Comparison of ENCODE assay signal across 29 cellular contexts in the genomic region with DNA sequence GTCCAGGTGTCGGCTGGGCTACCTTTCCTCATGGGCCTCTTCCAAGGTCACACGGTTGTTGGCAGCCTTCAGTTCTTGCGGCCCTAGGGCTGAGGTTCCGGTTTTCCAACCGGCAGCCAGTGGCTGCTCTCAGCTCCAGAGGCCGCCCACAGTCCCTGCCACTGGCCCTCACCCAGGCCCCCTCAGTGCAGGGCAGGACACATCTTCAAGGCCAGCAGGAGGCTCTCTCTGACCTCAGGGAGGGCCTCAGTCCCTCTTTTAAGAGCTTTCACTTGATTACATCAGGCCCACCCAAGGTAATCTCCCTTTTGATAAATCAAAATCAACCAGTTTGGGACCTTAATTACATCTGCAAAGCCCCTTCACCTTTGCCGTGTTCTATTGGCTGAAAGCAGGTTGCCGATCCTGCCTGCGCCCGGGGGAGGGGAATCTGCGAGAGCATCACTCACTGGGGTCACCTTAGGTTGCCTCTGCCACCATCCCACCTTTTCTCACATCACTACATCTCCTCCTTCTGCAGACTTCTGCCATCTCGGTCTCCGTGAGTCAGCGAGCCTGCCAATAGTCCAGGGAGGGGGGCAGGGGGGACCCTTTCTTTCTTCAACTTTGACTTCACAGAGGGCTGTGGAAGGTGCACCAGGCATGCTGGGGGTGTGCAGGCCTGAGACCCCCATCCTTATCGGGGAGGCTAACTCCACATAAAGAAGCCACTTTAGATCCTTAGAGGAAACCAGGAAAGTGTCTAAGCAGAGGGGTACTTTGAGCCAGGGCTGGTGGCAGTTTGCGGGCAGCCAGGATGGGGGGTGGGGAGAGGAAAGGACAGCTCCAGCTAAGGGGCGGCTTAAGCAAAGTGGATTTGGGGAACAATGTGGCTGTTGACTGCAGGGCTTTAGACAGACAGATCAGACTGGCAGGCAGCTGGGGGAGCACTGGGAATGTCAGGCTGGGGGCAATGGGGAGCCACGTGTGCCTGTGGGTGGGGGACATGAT. TPM values are rescaled to one million over a fixed set of nuclear protein-coding genes. Genes with fewer than 3 reads are reported as not detected.
DNase-seq lines count a peak whose midpoint lies in the region; ATAC-seq and TF ChIP-seq lines count a peak whose summit lies in the region.
"Had no signal": no experiment of that assay in that cellular context is flagged by ENCODE, and none has a peak within 500 bp of the region (broad histone marks: within the 10 kb centered on the region; RNA-seq: fewer than 3 reads in every experiment).

No MANE protein-coding gene starts in this region.

- H3K79me1 ChIP-seq in mesenchymal stem cell (replicated peaks; ENCODE audit: low read length, poor library complexity, severe bottlenecking): no peaks in the 10 kb centered on the region

- peak overlapping the region in 1 of 2 experiments; percentile 5 for H3K14ac ChIP-seq in mesenchymal stem cell (ENCODE audit: low read length in 2 of 2)

- no peak overlapping the region for H3K4me2 ChIP-seq in mesenchymal stem cell (ENCODE audit: low read length, poor library complexity, severe bottlenecking)
- H3K4me2 ChIP-seq: A549 had no signal

- H3K36me3 ChIP-seq in right atrium auricular region: no peaks in the 10 kb centered on the region
- H3K36me3 ChIP-seq in mesenchymal stem cell (ENCODE audit: control insufficient read depth in 1 of 2, insufficient read depth in 2 of 2, low read depth in 1 of 2, low read length in 2 of 2): no peaks in the 10 kb centered on the region
- H3K36me3 ChIP-seq: BLaER1, neutrophil, Peyer's patch, prostate gland, thoracic aorta, vagina had no signal

- H4K8ac ChIP-seq in mesenchymal stem cell (ENCODE audit: low read length): no peak overlapping the region

- no peak for TF ChIP-seq CTCF in right atrium auricular region (IDR thresholded peaks at IDR 0.05)

- no peak for ATAC-seq in GM19035 (IDR thresholded peaks at IDR 0.05; ENCODE audit: unreplicated experiment)
- ATAC-seq in HG03457 (IDR thresholded peaks at IDR 0.05; ENCODE audit: unreplicated experiment): no peak
- no peak for ATAC-seq in GM21529 (IDR thresholded peaks at IDR 0.05; ENCODE audit: unreplicated experiment)
- ATAC-seq: effector memory CD8-positive, alpha-beta T cell; stimulated activated naive CD8-positive, alpha-beta T cell treated with anti-CD3 and anti-CD28 coated beads, Interleukin-15, Interleukin-2, amounts not matched to agents 100 U/mL and 50 U/mL, for 24 hours had no signal

- H3K27me3 ChIP-seq in right atrium auricular region (no peaks in the 10 kb centered on the region), mesenchymal stem cell (ENCODE audit: control insufficient read depth in 1 of 2, insufficient read depth in 1 of 2, low read length in 2 of 2) (peaks cover 32 to 58% of the 10 kb centered on the region in 2 experiments)
- H3K27me3 ChIP-seq: BLaER1, Peyer's patch, vagina had no signal

- H3K4ac ChIP-seq in mesenchymal stem cell (ENCODE audit: low read depth in 1 of 2, low read length in 2 of 2): no peak overlapping the region

- H2AFZ ChIP-seq in mesenchymal stem cell (ENCODE audit: low read depth, low read length): no peak overlapping the region

- in situ Hi-C loops in ACHN (cut with HindIII; ENCODE audit: low pct_ligation_motif_present, low pct_unique_long_range_greater_than_20kb, low sequenced_read_pairs): loop anchor here (25.0 kb wide), 1 partner anchor 110 kb away; no protein-coding TSS in a partner anchor

- H2BK120ac ChIP-seq in mesenchymal stem cell (ENCODE audit: low read depth, low read length): no peak overlapping the region

- H3K9ac ChIP-seq in mesenchymal stem cell (ENCODE audit: low read length): peak overlapping the region; percentile 18
- H3K9ac ChIP-seq: BLaER1 had no signal

- H3K18ac ChIP-seq in mesenchymal stem cell (ENCODE audit: low read depth in 1 of 2, low read length in 2 of 2): no peak overlapping the region

- H3K27ac ChIP-seq in right atrium auricular region (no peak overlapping the region), mesenchymal stem cell (ENCODE audit: low read length, poor library complexity, severe bottlenecking) (no peak overlapping the region)
- H3K27ac ChIP-seq: A549, BLaER1, neutrophil, Peyer's patch, thoracic aorta, vagina had no signal

- intact Hi-C loops in cardiac septum (cut with DNase I): loop anchor here (5.0 kb wide), 1 partner anchor 35 kb away; no protein-coding TSS in a partner anchor

- H3K4me3 ChIP-seq in right atrium auricular region (no peak overlapping the region), mesenchymal stem cell (ENCODE audit: insufficient read depth in 1 of 2, low read depth in 1 of 2, low read length in 2 of 2) (no peak overlapping the region)
- H3K4me3 ChIP-seq: A549, BLaER1, Peyer's patch, prostate gland, thoracic aorta, vagina had no signal

- H3K4me1 ChIP-seq in right atrium auricular region (peaks cover 0 to 7% of the 10 kb centered on the region in 2 donors), mesenchymal stem cell (ENCODE audit: control insufficient read depth, insufficient read depth, low read depth, low read length) (no peaks in the 10 kb centered on the region)
- H3K4me1 ChIP-seq: A549, Peyer's patch had no signal

- no peak overlapping the region for H3K23ac ChIP-seq in mesenchymal stem cell (ENCODE audit: low read length in 2 of 2)

- no peak overlapping the region for H2BK15ac ChIP-seq in mesenchymal stem cell (ENCODE audit: low read depth, poor library complexity, severe bottlenecking)

- 88% methylated on average over 18 of the region's 18 CpGs for WGBS in mesenchymal stem cell

- H2BK12ac ChIP-seq in mesenchymal stem cell (ENCODE audit: low read length in 2 of 2): no peak overlapping the region

- no peaks in the 10 kb centered on the region for H3K9me3 ChIP-seq in right atrium auricular region
- H3K9me3 ChIP-seq in mesenchymal stem cell (ENCODE audit: control insufficient read depth, low read length): no peaks in the 10 kb centered on the region
- H3K9me3 ChIP-seq: A549, neutrophil, Peyer's patch, prostate gland, thoracic aorta, vagina had no signal

- no peak overlapping the region for H2AK5ac ChIP-seq in mesenchymal stem cell (ENCODE audit: low read length, severe bottlenecking)

- no peak overlapping the region for H4K91ac ChIP-seq in mesenchymal stem cell (ENCODE audit: low read length)

- no peak overlapping the region for H2BK5ac ChIP-seq in mesenchymal stem cell (ENCODE audit: low read depth, low read length, poor library complexity, severe bottlenecking)

- DNase-seq in cardiac septum (ENCODE audit: low spot score) (peak; percentile 68), right atrium auricular region (ENCODE audit: low spot score) (no peak), NCI-H82 treated with DMSO at 0.1 percent for 48 hours (lab: John Stamatoyannopoulos, UW; ENCODE audit: unreplicated experiment) (peak; percentile 79), mesenchymal stem cell (no peak), ACHN (no peak)
- DNase-seq: activated CD4-positive, alpha-beta memory T cell treated with anti-CD3 and anti-CD28 coated beads for 36 hours; activated CD8-positive, alpha-beta memory T cell treated with anti-CD3 and anti-CD28 coated beads, Interleukin-2, amount 50 U/mL, for 4 hours; activated naive CD4-positive, alpha-beta T cell treated with anti-CD3 and anti-CD28 coated beads, Interleukin-2, amount 10 ng/mL, durations not matched to agents 7 days and 5 days; amygdala; DMS53; effector memory CD8-positive, alpha-beta T cell; NCI-H1092 treated with DMSO at 0.1 percent for 48 hours; NCI-H187; SIG-M5; stimulated activated naive CD8-positive, alpha-beta T cell treated with anti-CD3 and anti-CD28 coated beads, Interleukin-15, Interleukin-2, amounts not matched to agents 100 U/mL and 50 U/mL, for 24 hours; T-helper 1 cell had no signal

RNA-seq across cellular contexts. Expression of a gene that starts 28.8 kb away (rescaled TPM):
- total RNA-seq in cardiac septum: 4.4 TPM
- 1 to 10 TPM; 3.4 to 8.8 TPM for total RNA-seq in right atrium auricular region
- polyA plus RNA-seq in mesenchymal stem cell (2013, experiment 1 of 2): 0.01 TPM
- 0.12 TPM for polyA plus RNA-seq in mesenchymal stem cell (2013, experiment 2 of 2)
- total RNA-seq: activated T-helper 1 cell treated with anti-CD3 and anti-CD28 coated beads, Interleukin-12 subunit alpha, Interleukin-12 subunit beta, Interleukin-2, Interleukin-4 antibody, amounts not matched to agents 30 ng/mL and 10 ng/mL and 1 ng/mL, durations not matched to agents 14 hours and 24 hours and 36 hours; bronchial epithelial cell had no signal
- polyA plus RNA-seq: IgD-negative memory B cell had no signal

RNA-seq across cellular contexts. Expression of a gene that starts 51.7 kb away (rescaled TPM):
- total RNA-seq in cardiac septum (9.9 TPM), right atrium auricular region (10 to 100 TPM; 13.9 to 16.7 TPM)
- polyA plus RNA-seq in mesenchymal stem cell (2013, experiment 1 of 2): 12.1 TPM
- 11.7 TPM for polyA plus RNA-seq in mesenchymal stem cell (2013, experiment 2 of 2)
- polyA plus RNA-seq: IgD-negative memory B cell had no signal

Comparison
In these comparisons a context has a peak if more than half of its experiments do, and no peak if none do; other contexts are left out.
1. DNase-seq: peak in cardiac septum (single experiment) and NCI-H82 treated with DMSO at 0.1 percent for 48 hours (single experiment); none in right atrium auricular region (single experiment), mesenchymal stem cell (single experiment) and ACHN (single experiment).